In genomic region chr16:70770968-70771552, GRCh38 we compare ENCODE assay signal across 1 cellular context.
TF ChIP-seq lines count a peak whose summit lies in the region.

No MANE protein-coding gene starts in this region.

TF ChIP-seq in K562, 482 proteins besides CTCF, POLR2A, EP300 and RAD21 (continued from another document):
- TF ChIP-seq ZBTB7A (IDR thresholded peaks at IDR 0.05; ENCODE audit: borderline replicate concordance, control insufficient read depth, low read depth, low read length) (peak; percentile 38; the same call in 1 of the 2 replicates), MTA3 (IDR thresholded peaks at IDR 0.05; ENCODE audit: borderline replicate concordance) (0 out of 2 replicates have a peak, but pooled peaks have one; percentile 28), RCOR1 (IDR thresholded peaks at IDR 0.05; ENCODE audit: borderline replicate concordance in 1 of 2, low read depth in 2 of 2, low read length in 2 of 2) (peak in 1 of 2 experiments; percentile 65; a peak in 2 of 4 replicates), MAX (CRISPR knock-in tag; IDR thresholded peaks at IDR 0.05) (no peak), VEZF1 (CRISPR knock-in tag; IDR thresholded peaks at IDR 0.05) (peak; percentile 38; the same call in 1 of the 2 replicates), SMAD4 (CRISPR knock-in tag; conservative IDR thresholded peaks at IDR 0.05) (0 out of 2 replicates have a peak, but pooled peaks have one; percentile 44), SPI1 (IDR thresholded peaks at IDR 0.05; ENCODE audit: borderline replicate concordance, low read depth, low read length) (peak; percentile 71; the same call in 1 of the 2 replicates), ZFP36 (IDR thresholded peaks at IDR 0.05; ENCODE audit: low read depth, low read length, partially characterized antibody) (peak; percentile 44), STAG1 (CRISPR knock-in tag; IDR thresholded peaks at IDR 0.05; ENCODE audit: borderline replicate concordance) (peak; percentile 83; the same call in 1 of the 2 replicates), POLR2AphosphoS2 (IDR thresholded peaks at IDR 0.05; ENCODE audit: low read length) (0 out of 2 replicates have a peak, but pooled peaks have one; percentile 36), ZKSCAN1 (IDR thresholded peaks at IDR 0.05; ENCODE audit: low read depth, low read length) (no peak), XRCC5 (IDR thresholded peaks at IDR 0.05; ENCODE audit: low read depth, low read length) (peak; percentile 56; the same call in 1 of the 2 replicates), DACH1 (IDR thresholded peaks at IDR 0.05; ENCODE audit: partially characterized antibody) (peak; percentile 84), MEIS2 (IDR thresholded peaks at IDR 0.05; ENCODE audit: partially characterized antibody) (peak; percentile 100)
- TF ChIP-seq, protein P1, sequence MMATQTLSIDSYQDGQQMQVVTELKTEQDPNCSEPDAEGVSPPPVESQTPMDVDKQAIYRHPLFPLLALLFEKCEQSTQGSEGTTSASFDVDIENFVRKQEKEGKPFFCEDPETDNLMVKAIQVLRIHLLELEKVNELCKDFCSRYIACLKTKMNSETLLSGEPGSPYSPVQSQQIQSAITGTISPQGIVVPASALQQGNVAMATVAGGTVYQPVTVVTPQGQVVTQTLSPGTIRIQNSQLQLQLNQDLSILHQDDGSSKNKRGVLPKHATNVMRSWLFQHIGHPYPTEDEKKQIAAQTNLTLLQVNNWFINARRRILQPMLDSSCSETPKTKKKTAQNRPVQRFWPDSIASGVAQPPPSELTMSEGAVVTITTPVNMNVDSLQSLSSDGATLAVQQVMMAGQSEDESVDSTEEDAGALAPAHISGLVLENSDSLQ (IDR thresholded peaks at IDR 0.05): peak; percentile 97
